9 cellular contexts compared by ENCODE assay signal in the genomic region with DNA sequence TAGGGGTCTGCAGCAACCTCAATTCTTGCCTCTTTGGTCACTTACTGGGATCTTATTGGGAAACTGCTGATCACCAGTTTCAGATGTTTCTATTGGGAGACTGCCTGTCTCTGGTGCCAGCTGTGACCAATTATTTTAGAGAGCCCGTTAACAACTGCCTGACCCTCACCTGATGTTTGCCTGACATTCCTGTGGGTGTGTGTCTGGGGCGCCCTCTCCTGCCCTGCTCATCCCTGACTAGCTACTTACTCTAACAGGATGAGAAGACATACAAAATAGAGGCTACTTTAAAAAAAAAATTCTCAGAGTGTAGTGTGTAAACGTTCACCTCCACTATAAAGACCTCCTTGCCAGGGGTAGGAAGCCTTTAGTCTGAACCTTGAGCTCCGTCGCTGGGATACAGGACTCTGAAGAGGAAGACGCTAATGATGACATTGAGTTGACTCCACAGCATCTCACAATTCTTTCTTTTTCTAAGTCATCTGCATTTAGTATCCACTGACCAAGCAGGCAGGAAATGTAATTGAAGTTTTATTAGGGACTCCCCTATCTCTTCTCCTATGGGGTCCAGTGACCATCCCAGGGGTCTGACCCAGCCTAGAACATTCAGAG. TPM values are rescaled to one million over a fixed set of nuclear protein-coding genes. Genes with fewer than 3 reads are reported as not detected.
DNase-seq lines count a peak whose midpoint lies in the region; ATAC-seq, FAIRE-seq and TF ChIP-seq lines count a peak whose summit lies in the region.
"Had no signal": no experiment of that assay in that cellular context is flagged by ENCODE, and none has a peak within 500 bp of the region (broad histone marks: within the 10 kb centered on the region; RNA-seq: fewer than 3 reads in every experiment).

No MANE protein-coding gene starts in this region.

- CTCF ChIA-PET in activated CD8-positive, alpha-beta memory T cell treated with anti-CD3 and anti-CD28 coated beads, Interleukin-2, amount 10 ng/mL, durations not matched to agents 7 days and 5 days (lab: Charles Lee) = interaction anchor here (0.5 to 13.1 kb wide), 25 partner anchors 8 to 348 kb away, joined by 3 to 191 read pairs (median 6); a partner anchor contains a TSS
- CTCF ChIA-PET in WTC11 (lab: Charles Lee) (interaction anchor here (0.5 to 7.6 kb wide), 26 partner anchors 10 to 363 kb away, joined by 3 to 164 read pairs (median 5); a partner anchor contains a TSS), HepG2 (lab: Yijun Ruan, JAX; ENCODE audit: low intra/inter-chr PET ratio, low total read pairs) (interaction anchor here (0.9 to 4.6 kb wide), 6 partner anchors 48 to 258 kb away, joined by 4 to 76 read pairs (median 7); a partner anchor contains a TSS)

- WGBS in HepG2 (ENCODE audit: low lambda C conversion rate) = 0% methylated on average over 6 of the region's 6 CpGs

- no peak overlapping the region for H3K4me3 ChIP-seq in HepG2 (replicated peaks in 1 of 3; ENCODE audit: insufficient read depth in 1 of 3, low read depth in 2 of 3, low read length in 3 of 3)
- peak overlapping the region; percentile 23 for H3K4me3 ChIP-seq in thoracic aorta
- H3K4me3 ChIP-seq: SJSA1 had no signal

- peak overlapping the region; percentile 28 for H2AFZ ChIP-seq in HepG2 (ENCODE audit: low read length)

- peak overlapping the region; percentile 82 for H3K4me3 Mint-ChIP-seq in activated CD8-positive, alpha-beta memory T cell treated with anti-CD3 and anti-CD28 coated beads, Interleukin-2, amount 10 ng/mL, durations not matched to agents 7 days and 5 days
- H3K4me3 Mint-ChIP-seq in WTC11 = no peak overlapping the region

- no TSS peak for BruUV-seq in HepG2 (replicated peaks; lab: Mats Ljungman, UMichigan)

- no peaks in the 10 kb centered on the region for H3K9me3 Mint-ChIP-seq in activated CD8-positive, alpha-beta memory T cell treated with anti-CD3 and anti-CD28 coated beads, Interleukin-2, amount 10 ng/mL, durations not matched to agents 7 days and 5 days (ENCODE audit: low read depth)
- H3K9me3 Mint-ChIP-seq in WTC11 = no peaks in the 10 kb centered on the region

- H3K36me3 ChIP-seq in HepG2 (replicated peaks in 1 of 2; ENCODE audit: control insufficient read depth in 1 of 2, insufficient read depth in 2 of 2, low read length in 2 of 2) (no peaks in the 10 kb centered on the region), thoracic aorta (no peaks in the 10 kb centered on the region)
- H3K36me3 ChIP-seq: SJSA1 had no signal

- TF ChIP-seq EP300 in HepG2 (IDR thresholded peaks at IDR 0.05; ENCODE audit: low read depth in 2 of 2, low read length in 2 of 2) (no peak), HepG2 (CRISPR knock-in tag; IDR thresholded peaks at IDR 0.05; ENCODE audit: borderline replicate concordance) (no peak)

- H3K36me3 Mint-ChIP-seq in activated CD8-positive, alpha-beta memory T cell treated with anti-CD3 and anti-CD28 coated beads, Interleukin-2, amount 10 ng/mL, durations not matched to agents 7 days and 5 days = peaks cover 6% of the 10 kb centered on the region
- no peaks in the 10 kb centered on the region for H3K36me3 Mint-ChIP-seq in WTC11

- H3K4me1 Mint-ChIP-seq in activated CD8-positive, alpha-beta memory T cell treated with anti-CD3 and anti-CD28 coated beads, Interleukin-2, amount 10 ng/mL, durations not matched to agents 7 days and 5 days = peaks cover 66% of the 10 kb centered on the region
- peaks cover 40% of the 10 kb centered on the region for H3K4me1 Mint-ChIP-seq in WTC11

- H3K9ac ChIP-seq in HepG2 (ENCODE audit: insufficient read depth, low read depth, low read length) = no peak overlapping the region

- no peak for DNase-seq in activated CD8-positive, alpha-beta memory T cell treated with anti-CD3 and anti-CD28 coated beads, Interleukin-2, amount 10 ng/mL, durations not matched to agents 7 days and 5 days
- DNase-seq in activated CD8-positive, alpha-beta memory T cell treated with anti-CD3 and anti-CD28 coated beads, Interleukin-2, amount 50 U/mL, for 48 hours = no peak
- peak; percentile 44 for DNase-seq in WTC11 (ENCODE audit: low spot score)
- DNase-seq in HepG2 (ENCODE audit: low spot score) = peak; percentile 63
- no peak for DNase-seq in thoracic aorta (ENCODE audit: low spot score)
- DNase-seq in NCI-H2107 (lab: John Stamatoyannopoulos, UW) = no peak

- in situ Hi-C loops in HepG2 (cut with HindIII; ENCODE audit: extremely low pct_ligation_motif_present, low pct_unique_long_range_greater_than_20kb) = loop anchor here (5.0 kb wide), 3 partner anchors 48 to 258 kb away; a partner anchor contains a TSS

- no peak for TF ChIP-seq POLR2A in HepG2 (IDR thresholded peaks at IDR 0.05; ENCODE audit: insufficient read depth in 1 of 2, low read depth in 2 of 2, low read length in 2 of 2)

- H3K9me3 ChIP-seq in HepG2 (ENCODE audit: low read length) (no peaks in the 10 kb centered on the region), thoracic aorta (no peaks in the 10 kb centered on the region)
- H3K9me3 ChIP-seq: SJSA1 had no signal

- ATAC-seq in activated CD8-positive, alpha-beta memory T cell treated with anti-CD3 and anti-CD28 coated beads, Interleukin-2, amount 10 ng/mL, durations not matched to agents 7 days and 5 days = peak; percentile 37
- ATAC-seq in WTC11 (peak; percentile 78), HepG2 (peak; percentile 56), thoracic aorta (ENCODE audit: insufficient number of reproducible peaks, low FRiP score, low read depth) (no peak), HG03196 (IDR thresholded peaks at IDR 0.05; ENCODE audit: unreplicated experiment) (no peak), GM18909 (IDR thresholded peaks at IDR 0.05; ENCODE audit: poor library complexity, unreplicated experiment) (no peak)

- peak overlapping the region; percentile 98 for H3K27ac Mint-ChIP-seq in activated CD8-positive, alpha-beta memory T cell treated with anti-CD3 and anti-CD28 coated beads, Interleukin-2, amount 10 ng/mL, durations not matched to agents 7 days and 5 days
- H3K27ac Mint-ChIP-seq in WTC11 = 0 out of 2 replicates have a peak overlapping the region, but pooled peaks have one; percentile 2

- H3K79me2 ChIP-seq in HepG2 (ENCODE audit: insufficient read depth, low read length) = no peaks in the 10 kb centered on the region

- H3K4me1 ChIP-seq in HepG2 (ENCODE audit: insufficient read depth, low read length) (peaks cover 47% of the 10 kb centered on the region), thoracic aorta (ENCODE audit: control insufficient read depth in 1 of 2, low read depth in 2 of 2) (peaks cover 4 to 17% of the 10 kb centered on the region in 2 donors)

- H3K27me3 Mint-ChIP-seq in activated CD8-positive, alpha-beta memory T cell treated with anti-CD3 and anti-CD28 coated beads, Interleukin-2, amount 10 ng/mL, durations not matched to agents 7 days and 5 days = no peaks in the 10 kb centered on the region
- no peaks in the 10 kb centered on the region for H3K27me3 Mint-ChIP-seq in WTC11 (ENCODE audit: low read depth)

- H3K27me3 ChIP-seq in HepG2 (ENCODE audit: control insufficient read depth in 1 of 2, insufficient read depth in 2 of 2, low read length in 2 of 2) (peaks cover 0 to 6% of the 10 kb centered on the region in 2 experiments; a peak in 1 of 5 replicates), thoracic aorta (replicated peaks; ENCODE audit: insufficient read depth) (no peaks in the 10 kb centered on the region)
- H3K27me3 ChIP-seq: SJSA1 had no signal

- TF ChIP-seq CTCF in WTC11 (IDR thresholded peaks at IDR 0.05) = no peak
- peak; percentile 78 for TF ChIP-seq CTCF in HepG2 (CRISPR knock-in tag; IDR thresholded peaks at IDR 0.05)
- no peak for TF ChIP-seq CTCF in thoracic aorta (IDR thresholded peaks at IDR 0.05)

- POLR2A ChIA-PET in WTC11 (lab: Charles Lee) (interaction anchor here (1.5 to 1.8 kb wide), 3 partner anchors 51 to 57 kb away, joined by 4 to 6 read pairs (median 4); no protein-coding TSS in a partner anchor), HepG2 (lab: Yijun Ruan, JAX) (interaction anchor here (0.8 to 4.5 kb wide), 11 partner anchors 14 to 258 kb away, joined by 3 to 29 read pairs (median 4); a partner anchor contains a TSS)

- H4K20me1 ChIP-seq in HepG2 (ENCODE audit: insufficient read depth, low read length) = no peaks in the 10 kb centered on the region

- H3K27ac ChIP-seq in HepG2 (ENCODE audit: extremely low read length, insufficient read depth, low read length) = no peak overlapping the region
- no peak overlapping the region for H3K27ac ChIP-seq in thoracic aorta
- H3K27ac ChIP-seq: SJSA1 had no signal

- intact Hi-C loops in HepG2 (cut with micrococcal nuclease; ENCODE audit: unreplicated experiment) = loop anchor here (2.0 to 10.0 kb wide), 4 partner anchors 61 to 257 kb away; a partner anchor contains a TSS

- H3K4me2 ChIP-seq in HepG2 (ENCODE audit: low read depth, low read length) = peak overlapping the region; percentile 43; the same call in 1 of the 2 replicates

- FAIRE-seq in HepG2 (lab: Jason Lieb, UNC) = peak; percentile 34

- peak; percentile 52 for TF ChIP-seq RAD21 in HepG2 (CRISPR knock-in tag; IDR thresholded peaks at IDR 0.05)

RNA-seq across cellular contexts. Expression of a gene that starts 54.6 kb away (rescaled TPM):
- 1 to 10 TPM; 3.8 to 4.9 TPM for total RNA-seq in activated CD8-positive, alpha-beta memory T cell treated with anti-CD3 and anti-CD28 coated beads, Interleukin-2, amount 10 ng/mL, durations not matched to agents 7 days and 5 days
- total RNA-seq in WTC11 (2021) = 195 to 230 TPM (median 203 TPM) in 3 replicates
- total RNA-seq in HepG2 (2016; rRNA removed; fragmentation: Illumina TruSeq; extraction: Trizol) = 7.0 and 16.7 TPM in 2 replicates
- 5.8 and 8.2 TPM in 2 replicates for total RNA-seq in HepG2 (2016; cell fraction: cytosol; rRNA removed; fragmentation: Illumina TruSeq; extraction: Trizol; ENCODE audit: low read depth)
- 6.0 and 18.2 TPM in 2 replicates for total RNA-seq in HepG2 (2016; cell fraction: insoluble cytoplasmic fraction; rRNA removed; fragmentation: Illumina TruSeq; extraction: Trizol)
- 8.1 and 9.1 TPM in 2 replicates for total RNA-seq in HepG2 (2016; cell fraction: membrane; rRNA removed; fragmentation: Illumina TruSeq; extraction: Trizol)
- 18.1 and 22.9 TPM in 2 replicates for total RNA-seq in HepG2 (2016; cell fraction: nucleus; rRNA removed; fragmentation: Illumina TruSeq; extraction: Trizol)
- polyA plus RNA-seq in HepG2 (2011; rRNA removed) = 20.2 and 25.0 TPM in 2 replicates
- 18.2 and 20.9 TPM in 2 replicates for polyA plus RNA-seq in HepG2 (2011; cell fraction: cytosol; rRNA removed)
- polyA plus RNA-seq in HepG2 (2011; cell fraction: nucleus; rRNA removed) = 49.4 and 65.3 TPM in 2 replicates
- 21.2 TPM in 2 replicates for polyA plus RNA-seq in HepG2 (2012)
- polyA plus RNA-seq in HepG2 (2016; cell fraction: cytosol; fragmentation: Illumina TruSeq; extraction: Trizol; ENCODE audit: low read depth) = 1.3 and 1.5 TPM in 2 replicates
- polyA plus RNA-seq in HepG2 (2016; cell fraction: insoluble cytoplasmic fraction; fragmentation: Illumina TruSeq; extraction: Trizol; ENCODE audit: low read depth) = 6.6 and 7.2 TPM in 2 replicates
- 3.5 and 3.7 TPM in 2 replicates for polyA plus RNA-seq in HepG2 (2016; cell fraction: membrane; fragmentation: Illumina TruSeq; extraction: Trizol; ENCODE audit: low read depth)
- polyA plus RNA-seq in HepG2 (2016; cell fraction: nucleus; fragmentation: Illumina TruSeq; extraction: Trizol; ENCODE audit: insufficient read depth, low read depth) = 37.9 and 40.3 TPM in 2 replicates
- 53.5 and 64.7 TPM in 2 replicates for polyA minus RNA-seq in HepG2 (2011; rRNA and poly(A)+ RNA removed; ENCODE audit: low replicate concordance)
- 28.8 and 29.1 TPM in 2 replicates for polyA minus RNA-seq in HepG2 (2011; cell fraction: cytosol; rRNA and poly(A)+ RNA removed)
- polyA minus RNA-seq in HepG2 (2011; cell fraction: nucleus; rRNA and poly(A)+ RNA removed) = 25.2 and 31.7 TPM in 2 replicates
- 10 to 100 TPM; 22.1 to 23.8 TPM for total RNA-seq in thoracic aorta

Comparison
In these comparisons a context has a peak if more than half of its experiments do, and no peak if none do; other contexts are left out.
1. ATAC-seq: peak in activated CD8-positive, alpha-beta memory T cell treated with anti-CD3 and anti-CD28 coated beads, Interleukin-2, amount 10 ng/mL, durations not matched to agents 7 days and 5 days (single experiment), WTC11 (single experiment) and HepG2 (single experiment); none in thoracic aorta (single experiment), HG03196 (single experiment) and GM18909 (single experiment).
2. DNase-seq: peak in WTC11 (single experiment) and HepG2 (single experiment); none in activated CD8-positive, alpha-beta memory T cell treated with anti-CD3 and anti-CD28 coated beads, Interleukin-2, amount 10 ng/mL, durations not matched to agents 7 days and 5 days (single experiment), activated CD8-positive, alpha-beta memory T cell treated with anti-CD3 and anti-CD28 coated beads, Interleukin-2, amount 50 U/mL, for 48 hours (single experiment), thoracic aorta (single experiment) and NCI-H2107 (single experiment).